ENCODE assay signal across 8 cellular contexts in the genomic region with DNA sequence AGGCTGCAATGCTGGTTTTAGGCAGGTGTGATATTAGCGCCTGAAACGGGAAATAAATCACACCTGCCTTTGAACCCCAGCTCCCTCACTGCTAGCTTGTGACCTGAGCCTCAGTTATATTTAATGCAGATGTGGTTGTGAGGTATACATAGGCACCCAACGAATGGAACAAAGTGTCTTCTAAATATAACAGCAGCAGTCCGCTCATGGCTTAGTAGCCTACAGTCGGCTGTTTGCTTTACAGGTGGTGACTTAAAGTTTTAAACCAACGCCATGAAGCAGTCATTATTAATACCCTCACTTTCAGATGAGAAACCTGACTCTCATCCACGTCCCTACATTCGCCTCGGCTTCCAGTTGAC. TPM values are rescaled to one million over a fixed set of nuclear protein-coding genes. Genes with fewer than 3 reads are reported as not detected.
DNase-seq lines count a peak whose midpoint lies in the region; ATAC-seq and TF ChIP-seq lines count a peak whose summit lies in the region.

No MANE protein-coding gene starts in this region.

- TF ChIP-seq CTCF in RWPE2 (IDR thresholded peaks at IDR 0.05; ENCODE audit: poor library complexity, severe bottlenecking) (no peak), esophagus muscularis mucosa (IDR thresholded peaks at IDR 0.05) (no peak), neural progenitor cell (IDR thresholded peaks at IDR 0.05) (no peak)

- peak; percentile 11 to 14 for ATAC-seq in activated CD4-positive, CD25-positive, alpha-beta regulatory T cell treated with anti-CD3 and anti-CD28 coated beads, Interleukin-2, amount 50 U/mL, for 24 hours
- peak; percentile 25 for ATAC-seq in HG02938 (IDR thresholded peaks at IDR 0.05; ENCODE audit: unreplicated experiment)
- no peak; the same call in 2 of the 3 replicates for ATAC-seq in RWPE2 (ENCODE audit: low read depth)

- H3K27ac ChIP-seq in RWPE2 (ENCODE audit: poor library complexity, severe bottlenecking) (peak overlapping the region; percentile 27), esophagus muscularis mucosa (replicated peaks in 1 of 4) (peak overlapping the region; percentile 78 to 91 (median 87)), neural progenitor cell (no peak overlapping the region)

- H3K27ac Mint-ChIP-seq in neural progenitor cell, result no peak overlapping the region

- peaks cover 24% of the 10 kb centered on the region for H3K9me3 Mint-ChIP-seq in neural progenitor cell

- TF ChIP-seq EP300 in esophagus muscularis mucosa (IDR thresholded peaks at IDR 0.05), result no peak

- H3K27me3 ChIP-seq in RWPE2 (ENCODE audit: insufficient read depth, poor library complexity, severe bottlenecking) (no peaks in the 10 kb centered on the region), esophagus muscularis mucosa (no peaks in the 10 kb centered on the region), neural progenitor cell (peaks cover 5% of the 10 kb centered on the region)

- H3F3A ChIP-seq in neural progenitor cell (ENCODE audit: low read depth), result peaks cover 14% of the 10 kb centered on the region

- peaks cover 7% of the 10 kb centered on the region; the same call in 1 of the 2 replicates for H3K36me3 ChIP-seq in RWPE2 (ENCODE audit: low read depth)
- H3K36me3 ChIP-seq in esophagus muscularis mucosa, result no peaks in the 10 kb centered on the region
- no peaks in the 10 kb centered on the region for H3K36me3 ChIP-seq in neural progenitor cell

- peaks cover 20% of the 10 kb centered on the region for H3K4me1 Mint-ChIP-seq in neural progenitor cell

- H2AFZ ChIP-seq in neural progenitor cell (replicated peaks), result peak overlapping the region; percentile 82

- H3K79me2 ChIP-seq in neural progenitor cell (ENCODE audit: low read depth), result peaks cover 52% of the 10 kb centered on the region

- H3K9ac ChIP-seq in neural progenitor cell, result peak overlapping the region; percentile 60

- H4K20me1 ChIP-seq in neural progenitor cell (ENCODE audit: low read depth), result no peaks in the 10 kb centered on the region

- peak overlapping the region; percentile 83 for H3K4me3 ChIP-seq in RWPE2 (ENCODE audit: severe bottlenecking)
- H3K4me3 ChIP-seq in esophagus muscularis mucosa, result peak overlapping the region; percentile 76 to 85 (median 82)
- peak overlapping the region; percentile 65 for H3K4me3 ChIP-seq in neural progenitor cell

- DNase-seq in activated CD4-positive, CD25-positive, alpha-beta regulatory T cell (lab: John Stamatoyannopoulos, UW), result no peak
- no peak for DNase-seq in RWPE2 (ENCODE audit: low spot score)
- no peak for DNase-seq in esophagus muscularis mucosa (ENCODE audit: extremely low spot score)
- no peak for DNase-seq in neural progenitor cell (ENCODE audit: low spot score)
- DNase-seq in NCI-H510A (lab: John Stamatoyannopoulos, UW), result no peak
- no peak for DNase-seq in AG08396 (ENCODE audit: low spot score)

- H3K4me2 ChIP-seq in neural progenitor cell, result peak overlapping the region; percentile 87

- no peaks in the 10 kb centered on the region for H3K27me3 Mint-ChIP-seq in neural progenitor cell (ENCODE audit: insufficient read depth, low read depth)

- peaks cover 5% of the 10 kb centered on the region for H3K9me3 ChIP-seq in RWPE2 (ENCODE audit: severe bottlenecking)
- no peaks in the 10 kb centered on the region for H3K9me3 ChIP-seq in esophagus muscularis mucosa
- H3K9me3 ChIP-seq in neural progenitor cell (ENCODE audit: low read depth), result peaks cover 9% of the 10 kb centered on the region

- H3K4me1 ChIP-seq in RWPE2 (ENCODE audit: insufficient read depth, poor library complexity, severe bottlenecking) (peaks cover 27% of the 10 kb centered on the region), esophagus muscularis mucosa (peaks cover 10 to 35% (median 33%) of the 10 kb centered on the region in 4 donors), neural progenitor cell (peaks cover 10% of the 10 kb centered on the region)

- TF ChIP-seq POLR2A in esophagus muscularis mucosa (IDR thresholded peaks at IDR 0.05; ENCODE audit: low read depth), result no peak

- H3K4me3 Mint-ChIP-seq in neural progenitor cell, result peak overlapping the region; percentile 100

- peaks cover 26% of the 10 kb centered on the region for H3K36me3 Mint-ChIP-seq in neural progenitor cell

- 2% methylated on average over 9 of the region's 9 CpGs for WGBS in esophagus muscularis mucosa

- intact Hi-C loops in esophagus muscularis mucosa (cut with DNase I), result loop anchor here (10.0 kb wide), 1 partner anchor 181 kb away; a partner anchor contains a TSS

RNA-seq across cellular contexts. Expression of a gene that starts 0.6 kb away (rescaled TPM):
- total RNA-seq in esophagus muscularis mucosa (10 to 100 TPM in 1 of 4 donors, 1 to 10 TPM in 3; 5.8 to 17.0 (median 7.5) TPM), neural progenitor cell (ENCODE audit: low replicate concordance) (7.1 and 7.8 TPM in 2 replicates)
